9 cellular contexts compared by ENCODE assay signal in the genomic region with DNA sequence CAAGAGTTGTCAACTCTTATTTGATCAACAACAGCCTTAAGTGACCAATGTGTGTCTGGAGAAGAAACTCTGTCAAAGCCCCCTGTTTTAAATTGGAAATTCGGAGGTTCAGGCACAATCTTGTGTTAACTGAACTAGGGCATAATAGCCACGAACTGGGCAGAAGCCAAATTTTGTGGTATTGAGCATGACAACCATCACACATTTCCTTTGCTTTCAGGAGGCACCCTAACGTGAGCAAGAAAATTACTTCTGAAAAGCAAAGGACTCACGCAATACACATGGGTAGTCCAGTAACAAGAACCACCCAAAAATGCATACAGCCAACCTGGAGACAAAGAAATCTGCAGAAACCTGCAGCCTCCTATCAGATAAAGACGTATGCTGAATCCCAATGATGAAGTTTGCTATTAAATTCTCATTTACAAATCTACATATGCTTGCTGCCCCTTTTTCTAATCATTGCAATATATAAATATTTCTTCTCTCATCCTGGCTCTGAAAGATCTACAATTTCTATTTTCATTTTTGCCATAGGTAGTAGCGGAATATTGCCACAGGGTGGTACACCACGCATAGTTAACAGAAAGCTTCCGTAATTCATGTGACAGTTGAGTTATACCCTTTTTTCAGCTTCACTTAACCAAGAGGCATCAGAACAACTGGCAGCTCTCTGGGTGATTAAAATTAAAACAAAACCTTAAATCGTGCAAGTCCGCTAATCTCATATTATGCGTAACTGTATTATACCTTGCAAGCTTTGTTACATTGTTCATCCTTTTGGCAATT.
DNase-seq lines count a peak whose midpoint lies in the region; ATAC-seq and TF ChIP-seq lines count a peak whose summit lies in the region.
"Had no signal": no experiment of that assay in that cellular context is flagged by ENCODE, and none has a peak within 500 bp of the region (broad histone marks: within the 10 kb centered on the region; RNA-seq: fewer than 3 reads in every experiment).

No MANE protein-coding gene starts in this region.

- intact Hi-C loops in activated CD4-positive, alpha-beta memory T cell treated with anti-CD3 and anti-CD28 coated beads for 36 hours (cut with micrococcal nuclease): no loop called here

- H3K27ac ChIP-seq in GM23338 (ENCODE audit: low read depth): no peak overlapping the region

- no peaks in the 10 kb centered on the region for H3K36me3 ChIP-seq in GM23338 (ENCODE audit: insufficient read depth)

- POLR2A ChIA-PET in activated CD4-positive, alpha-beta memory T cell treated with anti-CD3 and anti-CD28 coated beads for 36 hours (lab: Charles Lee): no interaction called here

- H3K9me2 ChIP-seq in GM23338 (ENCODE audit: insufficient read depth): no peaks in the 10 kb centered on the region

- peaks cover 4% of the 10 kb centered on the region; the same call in 2 of the 3 replicates for H3K4me1 Mint-ChIP-seq in GM23338
- peaks cover 2% of the 10 kb centered on the region for H3K4me1 Mint-ChIP-seq in osteocyte (ENCODE audit: unreplicated experiment)
- no peaks in the 10 kb centered on the region for H3K4me1 Mint-ChIP-seq in activated CD4-positive, alpha-beta memory T cell treated with anti-CD3 and anti-CD28 coated beads for 36 hours (ENCODE audit: low read depth)

- no peaks in the 10 kb centered on the region for H3K36me3 Mint-ChIP-seq in GM23338 (ENCODE audit: low read depth)
- H3K36me3 Mint-ChIP-seq in osteocyte (ENCODE audit: unreplicated experiment): no peaks in the 10 kb centered on the region
- no peaks in the 10 kb centered on the region for H3K36me3 Mint-ChIP-seq in activated CD4-positive, alpha-beta memory T cell treated with anti-CD3 and anti-CD28 coated beads for 36 hours

- H3K4me2 ChIP-seq in GM23338: no peak overlapping the region

- H3K27ac Mint-ChIP-seq in GM23338: no peak overlapping the region
- H3K27ac Mint-ChIP-seq in osteocyte (ENCODE audit: unreplicated experiment): no peak overlapping the region
- H3K27ac Mint-ChIP-seq in activated CD4-positive, alpha-beta memory T cell treated with anti-CD3 and anti-CD28 coated beads for 36 hours: no peak overlapping the region
- H3K27ac Mint-ChIP-seq: stimulated activated naive CD8-positive, alpha-beta T cell treated with anti-CD3 and anti-CD28 coated beads, Interleukin-15, Interleukin-2, amounts not matched to agents 100 ng/mL and 50 ng/mL, for 24 hours had no signal

- no peak for ATAC-seq in GM23338
- no peak for ATAC-seq in HG03108 (IDR thresholded peaks at IDR 0.05; ENCODE audit: unreplicated experiment)

- no peaks in the 10 kb centered on the region for H3K27me3 ChIP-seq in GM23338 (ENCODE audit: insufficient read depth)

- H3F3A ChIP-seq in GM23338 (replicated peaks; ENCODE audit: low read depth): no peaks in the 10 kb centered on the region

- DNase-seq in DMS 273 (lab: John Stamatoyannopoulos, UW; ENCODE audit: unreplicated experiment): peak; percentile 90
- DNase-seq in GM23338 (ENCODE audit: low spot score): peak; percentile 51
- DNase-seq in NCI-H2171 treated with DMSO at 0.1 percent for 48 hours (lab: John Stamatoyannopoulos, UW): peak; percentile 96
- DNase-seq in cardiac fibroblast (ENCODE audit: low read depth in 2 of 2): peak; percentile 14 to 41
- DNase-seq in osteocyte (ENCODE audit: extremely low spot score, unreplicated experiment): no peak
- DNase-seq in activated CD4-positive, alpha-beta memory T cell treated with anti-CD3 and anti-CD28 coated beads for 36 hours: no peak
- DNase-seq in stimulated activated CD4-positive, alpha-beta T cell treated with anti-CD3 and anti-CD28 coated beads, Interleukin-2, amount 100 ng/mL, for 48 hours: no peak

- TF ChIP-seq CTCF in GM23338 (conservative IDR thresholded peaks at IDR 0.05; ENCODE audit: low read depth in 2 of 2) (peak; percentile 71 to 74), cardiac fibroblast (IDR thresholded peaks at IDR 0.05; ENCODE audit: low read depth, low read length) (peak; percentile 62), osteocyte (IDR thresholded peaks at IDR 0.05) (peak; percentile 53)

- H3K4me1 ChIP-seq in GM23338 (ENCODE audit: insufficient read depth): no peaks in the 10 kb centered on the region

- peaks cover 4% of the 10 kb centered on the region for H3K27me3 Mint-ChIP-seq in GM23338 (ENCODE audit: insufficient read depth, low read depth, poor library complexity)
- H3K27me3 Mint-ChIP-seq in osteocyte (ENCODE audit: unreplicated experiment): peaks cover 17% of the 10 kb centered on the region
- no peaks in the 10 kb centered on the region for H3K27me3 Mint-ChIP-seq in activated CD4-positive, alpha-beta memory T cell treated with anti-CD3 and anti-CD28 coated beads for 36 hours
- H3K27me3 Mint-ChIP-seq: stimulated activated naive CD8-positive, alpha-beta T cell treated with anti-CD3 and anti-CD28 coated beads, Interleukin-15, Interleukin-2, amounts not matched to agents 100 ng/mL and 50 ng/mL, for 24 hours had no signal

- no peak overlapping the region for H2AFZ ChIP-seq in GM23338

- CTCF ChIA-PET in activated CD4-positive, alpha-beta memory T cell treated with anti-CD3 and anti-CD28 coated beads for 36 hours (lab: Charles Lee): no interaction called here

- H3K79me2 ChIP-seq in GM23338 (replicated peaks; ENCODE audit: insufficient read depth): no peaks in the 10 kb centered on the region

- H3K9me3 Mint-ChIP-seq in GM23338 (no peaks in the 10 kb centered on the region), osteocyte (ENCODE audit: unreplicated experiment) (no peaks in the 10 kb centered on the region)
- no peaks in the 10 kb centered on the region for H3K9me3 Mint-ChIP-seq in activated CD4-positive, alpha-beta memory T cell treated with anti-CD3 and anti-CD28 coated beads for 36 hours
- H3K9me3 Mint-ChIP-seq: stimulated activated naive CD8-positive, alpha-beta T cell treated with anti-CD3 and anti-CD28 coated beads, Interleukin-15, Interleukin-2, amounts not matched to agents 100 ng/mL and 50 ng/mL, for 24 hours had no signal

- H3K4me3 ChIP-seq in GM23338 (no peak overlapping the region), cardiac fibroblast (replicated peaks in 1 of 2; ENCODE audit: low read depth in 2 of 2, low read length in 2 of 2) (no peak overlapping the region)

- no peak overlapping the region for H3K4me3 Mint-ChIP-seq in GM23338
- no peak overlapping the region for H3K4me3 Mint-ChIP-seq in osteocyte (ENCODE audit: unreplicated experiment)
- H3K4me3 Mint-ChIP-seq in activated CD4-positive, alpha-beta memory T cell treated with anti-CD3 and anti-CD28 coated beads for 36 hours: no peak overlapping the region
- H3K4me3 Mint-ChIP-seq: stimulated activated naive CD8-positive, alpha-beta T cell treated with anti-CD3 and anti-CD28 coated beads, Interleukin-15, Interleukin-2, amounts not matched to agents 100 ng/mL and 50 ng/mL, for 24 hours had no signal

- no peaks in the 10 kb centered on the region for H4K20me1 ChIP-seq in GM23338 (replicated peaks; ENCODE audit: insufficient read depth)

TF ChIP-seq in GM23338, 12 proteins besides CTCF, POLR2A, EP300 and RAD21 (continues in another document):
- TF ChIP-seq ZNF114 (CRISPR knock-in tag; IDR thresholded peaks at IDR 0.05) (no peak), ZNF331 (CRISPR knock-in tag; IDR thresholded peaks at IDR 0.05; ENCODE audit: low read depth) (no peak), JUNB (IDR thresholded peaks at IDR 0.05; ENCODE audit: unreplicated experiment) (no peak), NANOG (IDR thresholded peaks at IDR 0.05; ENCODE audit: borderline replicate concordance) (no peak), POLR2AphosphoS5 (IDR thresholded peaks at IDR 0.05; ENCODE audit: low read depth) (no peak), EZH2phosphoT487 (IDR thresholded peaks at IDR 0.05; ENCODE audit: unreplicated experiment) (no peak), STAT1 (IDR thresholded peaks at IDR 0.05; ENCODE audit: unreplicated experiment) (no peak), REST (IDR thresholded peaks at IDR 0.05; ENCODE audit: unreplicated experiment) (no peak), EZH2 (IDR thresholded peaks at IDR 0.05; ENCODE audit: low read depth, unreplicated experiment) (no peak), CREB1 (CRISPR knock-in tag; IDR thresholded peaks at IDR 0.05; ENCODE audit: low read depth) (no peak)
- TF ChIP-seq, protein P1, sequence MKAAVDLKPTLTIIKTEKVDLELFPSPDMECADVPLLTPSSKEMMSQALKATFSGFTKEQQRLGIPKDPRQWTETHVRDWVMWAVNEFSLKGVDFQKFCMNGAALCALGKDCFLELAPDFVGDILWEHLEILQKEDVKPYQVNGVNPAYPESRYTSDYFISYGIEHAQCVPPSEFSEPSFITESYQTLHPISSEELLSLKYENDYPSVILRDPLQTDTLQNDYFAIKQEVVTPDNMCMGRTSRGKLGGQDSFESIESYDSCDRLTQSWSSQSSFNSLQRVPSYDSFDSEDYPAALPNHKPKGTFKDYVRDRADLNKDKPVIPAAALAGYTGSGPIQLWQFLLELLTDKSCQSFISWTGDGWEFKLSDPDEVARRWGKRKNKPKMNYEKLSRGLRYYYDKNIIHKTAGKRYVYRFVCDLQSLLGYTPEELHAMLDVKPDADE (IDR thresholded peaks at IDR 0.05): no peak

Comparison
In these comparisons a context has a peak if more than half of its experiments do, and no peak if none do; other contexts are left out.
1. DNase-seq: peak in DMS 273 (single experiment), GM23338 (single experiment), NCI-H2171 treated with DMSO at 0.1 percent for 48 hours (single experiment) and cardiac fibroblast (2 of 2); none in osteocyte (single experiment), activated CD4-positive, alpha-beta memory T cell treated with anti-CD3 and anti-CD28 coated beads for 36 hours (single experiment) and stimulated activated CD4-positive, alpha-beta T cell treated with anti-CD3 and anti-CD28 coated beads, Interleukin-2, amount 100 ng/mL, for 48 hours (0 of 2).
2. Peak in every context shown above with its lines, with median percentiles within 50 percentile points of each other: CTCF ChIP-seq.